2 cellular contexts compared by ENCODE assay signal in genomic region chr14:95320076-95320895, GRCh38.
TF ChIP-seq lines count a peak whose summit lies in the region.

No MANE protein-coding gene starts in this region.

TF ChIP-seq in GM23338, 12 proteins besides CTCF, POLR2A, EP300 and RAD21 (continued from another document):
- TF ChIP-seq REST (IDR thresholded peaks at IDR 0.05; ENCODE audit: unreplicated experiment) (no peak), ZNF462 (CRISPR knock-in tag; IDR thresholded peaks at IDR 0.05) (no peak), NANOG (IDR thresholded peaks at IDR 0.05; ENCODE audit: borderline replicate concordance) (no peak), EZH2 (IDR thresholded peaks at IDR 0.05; ENCODE audit: low read depth, unreplicated experiment) (no peak), ZNF331 (CRISPR knock-in tag; IDR thresholded peaks at IDR 0.05; ENCODE audit: low read depth) (no peak), CREB1 (CRISPR knock-in tag; IDR thresholded peaks at IDR 0.05; ENCODE audit: low read depth) (no peak), POLR2AphosphoS5 (IDR thresholded peaks at IDR 0.05; ENCODE audit: low read depth) (no peak), EZH2phosphoT487 (IDR thresholded peaks at IDR 0.05; ENCODE audit: unreplicated experiment) (no peak)

TF ChIP-seq in HepG2, 621 proteins besides CTCF, POLR2A, EP300 and RAD21 (continued from another document and continues in another):
- no peak for TF ChIP-seq RNF2 (conservative IDR thresholded peaks at IDR 0.05; ENCODE audit: low read depth)
- TF ChIP-seq DBP (CRISPR knock-in tag; IDR thresholded peaks at IDR 0.05; ENCODE audit: not compliant biosample characterization) = no peak
- no peak for TF ChIP-seq ATRX (CRISPR knock-in tag; IDR thresholded peaks at IDR 0.05; ENCODE audit: borderline replicate concordance)
- no peak for TF ChIP-seq ZNF556 (CRISPR knock-in tag; IDR thresholded peaks at IDR 0.05; ENCODE audit: borderline replicate concordance)
- TF ChIP-seq TAF1 (CRISPR knock-in tag; IDR thresholded peaks at IDR 0.05) = no peak
- peak; percentile 27; the same call in 1 of the 2 replicates for TF ChIP-seq ETV5 (CRISPR knock-in tag; IDR thresholded peaks at IDR 0.05; ENCODE audit: borderline replicate concordance)
- TF ChIP-seq GRHL1 (CRISPR knock-in tag; conservative IDR thresholded peaks at IDR 0.05) = no peak
- TF ChIP-seq PRDM15 (CRISPR knock-in tag; IDR thresholded peaks at IDR 0.05) = no peak
- TF ChIP-seq ZNF652 (CRISPR knock-in tag; IDR thresholded peaks at IDR 0.05; ENCODE audit: borderline replicate concordance, low read depth) = no peak
- peak; percentile 50; the same call in 1 of the 2 replicates for TF ChIP-seq ZNF362 (CRISPR knock-in tag; IDR thresholded peaks at IDR 0.05; ENCODE audit: borderline replicate concordance)
- no peak for TF ChIP-seq CERS6 (CRISPR knock-in tag; IDR thresholded peaks at IDR 0.05)
- TF ChIP-seq EEA1 (CRISPR knock-in tag; IDR thresholded peaks at IDR 0.05; ENCODE audit: borderline replicate concordance) = no peak
- TF ChIP-seq ZNF850 (CRISPR knock-in tag; conservative IDR thresholded peaks at IDR 0.05) = no peak
- no peak for TF ChIP-seq ZNF17 (CRISPR knock-in tag; IDR thresholded peaks at IDR 0.05)
- no peak for TF ChIP-seq ZNF468 (CRISPR knock-in tag; IDR thresholded peaks at IDR 0.05)
- TF ChIP-seq SRSF1 (optimal IDR thresholded peaks at IDR 0.05; ENCODE audit: low read depth, low read length) = peak; percentile 78
- no peak for TF ChIP-seq ZNF136 (CRISPR knock-in tag; IDR thresholded peaks at IDR 0.05; ENCODE audit: low read depth)
- no peak for TF ChIP-seq MLX (CRISPR knock-in tag; IDR thresholded peaks at IDR 0.05)
- TF ChIP-seq ATM (IDR thresholded peaks at IDR 0.05; ENCODE audit: borderline replicate concordance) = no peak
- no peak for TF ChIP-seq ZNF792 (CRISPR knock-in tag; IDR thresholded peaks at IDR 0.05)
- TF ChIP-seq SOX6 (IDR thresholded peaks at IDR 0.05) = no peak
- 0 out of 2 replicates have a peak, but pooled peaks have one; percentile 17 for TF ChIP-seq SOX6 (CRISPR knock-in tag; IDR thresholded peaks at IDR 0.05)
- no peak for TF ChIP-seq PAX8 (CRISPR knock-in tag; IDR thresholded peaks at IDR 0.05; ENCODE audit: borderline replicate concordance)
- TF ChIP-seq GABPB1 (CRISPR knock-in tag; IDR thresholded peaks at IDR 0.05) = peak; percentile 57
- no peak for TF ChIP-seq HNF4G (IDR thresholded peaks at IDR 0.05; ENCODE audit: borderline replicate concordance, low read depth, low read length)
- TF ChIP-seq HNF4G (CRISPR knock-in tag; IDR thresholded peaks at IDR 0.05; ENCODE audit: borderline replicate concordance, low read depth) = no peak
- TF ChIP-seq FOXO4 (CRISPR knock-in tag; conservative IDR thresholded peaks at IDR 0.05) = no peak
- TF ChIP-seq ZSCAN31 (CRISPR knock-in tag; IDR thresholded peaks at IDR 0.05; ENCODE audit: low read depth) = no peak
- TF ChIP-seq TFDP2 (CRISPR knock-in tag; IDR thresholded peaks at IDR 0.05) = no peak
- TF ChIP-seq TARDBP (CRISPR knock-in tag; IDR thresholded peaks at IDR 0.05) = no peak
- TF ChIP-seq STAT5B (CRISPR knock-in tag; IDR thresholded peaks at IDR 0.05) = no peak
- no peak for TF ChIP-seq NCOR1 (IDR thresholded peaks at IDR 0.05; ENCODE audit: borderline replicate concordance, low read length)
- no peak for TF ChIP-seq ZNF234 (CRISPR knock-in tag; conservative IDR thresholded peaks at IDR 0.05)
- TF ChIP-seq PAWR (CRISPR knock-in tag; IDR thresholded peaks at IDR 0.05; ENCODE audit: borderline replicate concordance) = no peak
- no peak for TF ChIP-seq ZMYM3 (CRISPR knock-in tag; IDR thresholded peaks at IDR 0.05)
- no peak for TF ChIP-seq REPIN1 (CRISPR knock-in tag; IDR thresholded peaks at IDR 0.05; ENCODE audit: borderline replicate concordance, low read depth)
- TF ChIP-seq MTA3 (CRISPR knock-in tag; IDR thresholded peaks at IDR 0.05) = no peak
- TF ChIP-seq MXD4 (CRISPR knock-in tag; IDR thresholded peaks at IDR 0.05) = no peak
- TF ChIP-seq ZNF44 (CRISPR knock-in tag; IDR thresholded peaks at IDR 0.05) = no peak
- TF ChIP-seq ZNF121 (CRISPR knock-in tag; IDR thresholded peaks at IDR 0.05) = no peak
- no peak for TF ChIP-seq TFAP4 (IDR thresholded peaks at IDR 0.05; ENCODE audit: borderline replicate concordance, low read depth)
- no peak for TF ChIP-seq SMYD3 (CRISPR knock-in tag; IDR thresholded peaks at IDR 0.05)
- 0 out of 2 replicates have a peak, but pooled peaks have one; percentile 21 for TF ChIP-seq CEBPG (CRISPR knock-in tag; IDR thresholded peaks at IDR 0.05)
- TF ChIP-seq THAP11 (CRISPR knock-in tag; IDR thresholded peaks at IDR 0.05) = no peak
- no peak for TF ChIP-seq GABPA (IDR thresholded peaks at IDR 0.05; ENCODE audit: low read depth, low read length)
- peak; percentile 51; the same call in 1 of the 2 replicates for TF ChIP-seq GABPA (CRISPR knock-in tag; IDR thresholded peaks at IDR 0.05; ENCODE audit: low read depth)
- TF ChIP-seq ADNP (CRISPR knock-in tag; IDR thresholded peaks at IDR 0.05) = no peak
- no peak for TF ChIP-seq CC2D1A (CRISPR knock-in tag; IDR thresholded peaks at IDR 0.05)
- no peak for TF ChIP-seq IKZF5 (CRISPR knock-in tag; IDR thresholded peaks at IDR 0.05)
